In genomic region chrX:21972721-21973120, GRCh38 we compare ENCODE assay signal across 8 cellular contexts. TPM values are rescaled to one million over a fixed set of nuclear protein-coding genes. Genes with fewer than 3 reads are reported as not detected.
A peak's percentile ranks its signal among the peaks of the same experiment; 100 is the strongest.
DNase-seq lines count a peak whose midpoint lies in the region; ATAC-seq and TF ChIP-seq lines count a peak whose summit lies in the region.

No MANE protein-coding gene starts in this region.

- intact Hi-C loops in psoas muscle (cut with DNase I) = no loop called here

- in situ Hi-C loops in ACHN (cut with HindIII; ENCODE audit: low pct_ligation_motif_present, low pct_unique_long_range_greater_than_20kb, low sequenced_read_pairs) = no loop called here

- H3K9me3 ChIP-seq in lung (ENCODE audit: control insufficient read depth in 2 of 2, insufficient read depth in 1 of 2, low read length in 1 of 2) (no peaks in the 10 kb centered on the region), psoas muscle (no peaks in the 10 kb centered on the region)

- WGBS in lung, 2 donors = 57 to 78% methylated on average over 5 to 7 of the region's 7 CpGs
- WGBS in psoas muscle, 3 donors = 75 to 81% (median 76%) methylated on average over 6 to 7 of the region's 7 CpGs

- H3K4me3 ChIP-seq in lung (no peak overlapping the region), psoas muscle (no peak overlapping the region)

- H3K27me3 ChIP-seq in lung (ENCODE audit: control insufficient read depth, insufficient read depth) (no peaks in the 10 kb centered on the region), psoas muscle (ENCODE audit: insufficient read depth in 3 of 3, low read length in 2 of 3) (no peaks in the 10 kb centered on the region)

- peaks cover 2 to 3% of the 10 kb centered on the region in 2 donors for H3K36me3 ChIP-seq in lung (ENCODE audit: control insufficient read depth in 2 of 2, insufficient read depth in 2 of 2, low read length in 2 of 2)
- peaks cover 0 to 31% of the 10 kb centered on the region in 2 donors for H3K36me3 ChIP-seq in psoas muscle (ENCODE audit: insufficient read depth in 1 of 2, low read depth in 1 of 2)

- no peak for TF ChIP-seq CTCF in lung (IDR thresholded peaks at IDR 0.05; ENCODE audit: control extremely low read depth, extremely low read depth)
- TF ChIP-seq CTCF in psoas muscle (IDR thresholded peaks at IDR 0.05) = no peak

- peak; percentile 76 for DNase-seq in ACHN
- DNase-seq in HK-2 (ENCODE audit: unreplicated experiment) = peak; percentile 79
- peak; percentile 21 for DNase-seq in activated T-helper 9 cell treated with anti-CD3 and anti-CD28 coated beads, Interleukin-2, amount 50 U/mL, for 16 hours (ENCODE audit: low read depth)
- no peak for DNase-seq in lung (ENCODE audit: low spot score)
- no peak for DNase-seq in NCI-H146 treated with DMSO at 0.1 percent for 48 hours (lab: John Stamatoyannopoulos, UW; ENCODE audit: unreplicated experiment)
- DNase-seq in DMS153 (lab: John Stamatoyannopoulos, UW) = no peak
- no peak for DNase-seq in psoas muscle

- peak overlapping the region; percentile 7 to 26 for H3K27ac ChIP-seq in lung (ENCODE audit: low read depth in 1 of 2, low read length in 1 of 2)
- no peak overlapping the region for H3K27ac ChIP-seq in psoas muscle

- ATAC-seq in lung (ENCODE audit: insufficient read depth, low FRiP score) = no peak
- no peak for ATAC-seq in GM18873 (IDR thresholded peaks at IDR 0.05; ENCODE audit: low FRiP score, unreplicated experiment)
- ATAC-seq in psoas muscle = no peak

- H3K4me1 ChIP-seq in lung (ENCODE audit: control insufficient read depth in 2 of 2, insufficient read depth in 2 of 2, low read length in 2 of 2) = peaks cover 0 to 2% of the 10 kb centered on the region in 2 donors
- H3K4me1 ChIP-seq in psoas muscle = no peaks in the 10 kb centered on the region

RNA-seq across cellular contexts. Expression of gene SMS, which starts 32.2 kb away (rescaled TPM):
- 10 to 100 TPM; 54.3 to 55.9 TPM for total RNA-seq in lung
- polyA plus RNA-seq in lung = 10 to 100 TPM; 47.5 to 50.3 TPM
- 10 to 100 TPM; 18.6 to 52.9 (median 33.6) TPM for total RNA-seq in psoas muscle
- polyA plus RNA-seq in psoas muscle = 10 to 100 TPM; 28.9 to 50.3 (median 45.3) TPM

RNA-seq across cellular contexts. Expression of gene PHEX, which starts 59.4 kb away (rescaled TPM):
- total RNA-seq in lung (10 to 100 TPM in 1 of 2 donors, 1 to 10 TPM in 1; 3.6 to 15.4 TPM), psoas muscle (under 1 TPM in 2 of 4 donors, not detected in 2; 0.04 to 0.11 TPM)
- polyA plus RNA-seq in lung (1 to 10 TPM in 1 of 2 donors, under 1 TPM in 1; 0.59 to 4.0 TPM), psoas muscle (under 1 TPM in 2 of 3 donors, not detected in 1; 0.01 to 0.04 TPM)

Comparison
In these comparisons a context has a peak if more than half of its experiments do, and no peak if none do; other contexts are left out.
1. DNase-seq: peak in ACHN (single experiment), HK-2 (single experiment) and activated T-helper 9 cell treated with anti-CD3 and anti-CD28 coated beads, Interleukin-2, amount 50 U/mL, for 16 hours (single experiment); none in lung (single experiment), NCI-H146 treated with DMSO at 0.1 percent for 48 hours (single experiment), DMS153 (single experiment) and psoas muscle (0 of 2).
2. RNA of gene PHEX, which starts 59.4 kb away (total RNA-seq): 3.6 to 15.4 TPM in lung; 0.04 to 0.11 TPM in psoas muscle; every median in the first group is over 4 times any median in the second.